Comparison of ENCODE assay signal across 8 cellular contexts in genomic region chr17:39197380-39198185, GRCh38. TPM values are rescaled to one million over a fixed set of nuclear protein-coding genes. Genes with fewer than 3 reads are reported as not detected.
DNase-seq lines count a peak whose midpoint lies in the region; ATAC-seq and TF ChIP-seq lines count a peak whose summit lies in the region.

TSS of gene CACNB1 (minus strand) at chr17:39197669. CDS start at chr17:39197495, 174 bp downstream.

- POLR2A ChIA-PET in HEK293 (lab: Yijun Ruan, JAX): interaction anchor here (0.5 to 2.2 kb wide), 5 partner anchors 8 to 79 kb away, joined by 3 to 15 read pairs (median 4); no protein-coding TSS in a partner anchor

- H3K4me1 ChIP-seq in HEK293 (ENCODE audit: control insufficient read depth, insufficient read depth, low read length): peaks cover 19% of the 10 kb centered on the region; the same call in 1 of the 2 replicates
- H3K4me1 ChIP-seq in mesenchymal stem cell (ENCODE audit: control insufficient read depth, insufficient read depth, low read depth, low read length): peaks cover 23% of the 10 kb centered on the region

- H3K14ac ChIP-seq in mesenchymal stem cell (ENCODE audit: low read length in 2 of 2): peak within 1 kb of the TSS in 1 of 2 experiments; percentile 45

- H2BK15ac ChIP-seq in mesenchymal stem cell (ENCODE audit: low read depth, poor library complexity, severe bottlenecking): peak within 1 kb of the TSS; percentile 23

- no peaks in the 10 kb centered on the region for H3K9me3 Mint-ChIP-seq in CD14-positive monocyte
- H3K9me3 Mint-ChIP-seq in effector memory CD8-positive, alpha-beta T cell: no peaks in the 10 kb centered on the region

- peak within 1 kb of the TSS; percentile 91 for H3K4me2 ChIP-seq in mesenchymal stem cell (ENCODE audit: low read length, poor library complexity, severe bottlenecking)

- H3K4ac ChIP-seq in mesenchymal stem cell (ENCODE audit: low read depth in 1 of 2, low read length in 2 of 2): peak within 1 kb of the TSS in 1 of 2 experiments; percentile 98

- H3K4me3 Mint-ChIP-seq in CD14-positive monocyte: peak within 1 kb of the TSS; percentile 80 to 87
- peak within 1 kb of the TSS; percentile 83 to 93 for H3K4me3 Mint-ChIP-seq in effector memory CD8-positive, alpha-beta T cell

- CTCF ChIA-PET in HEK293 (lab: Yijun Ruan, JAX): interaction anchor here (2.0 to 18.9 kb wide), 4 partner anchors 9 to 47 kb away, joined by 8 to 733 read pairs (median 20); no protein-coding TSS in a partner anchor

- peak within 1 kb of the TSS; percentile 85 for H3K9ac ChIP-seq in mesenchymal stem cell (ENCODE audit: low read length)

- H3K27me3 ChIP-seq in mesenchymal stem cell (ENCODE audit: control insufficient read depth in 1 of 2, insufficient read depth in 1 of 2, low read length in 2 of 2): no peaks in the 10 kb centered on the region

- peak within 1 kb of the TSS in 1 of 2 experiments; percentile 37 for H3K23ac ChIP-seq in mesenchymal stem cell (ENCODE audit: low read length in 2 of 2)

- peak within 1 kb of the TSS; percentile 81 for H2AK5ac ChIP-seq in mesenchymal stem cell (ENCODE audit: low read length, severe bottlenecking)

- TF ChIP-seq CTCF in CD14-positive monocyte (IDR thresholded peaks at IDR 0.05) (no peak), HEK293 (tag by site-specific recombination; IDR thresholded peaks at IDR 0.05) (no peak)

- ATAC-seq in effector memory CD8-positive, alpha-beta T cell (replicated peaks): peak; percentile 23
- no peak for ATAC-seq in GM18909 (IDR thresholded peaks at IDR 0.05; ENCODE audit: poor library complexity, unreplicated experiment)

- peak within 1 kb of the TSS; percentile 65 to 89 for H3K18ac ChIP-seq in mesenchymal stem cell (ENCODE audit: low read depth in 1 of 2, low read length in 2 of 2)

- no peaks in the 10 kb centered on the region for H3K9me3 ChIP-seq in HEK293 (ENCODE audit: control insufficient read depth, insufficient read depth, low read depth, low read length)
- H3K9me3 ChIP-seq in mesenchymal stem cell (ENCODE audit: control insufficient read depth, low read length): no peaks in the 10 kb centered on the region

- peak within 1 kb of the TSS; percentile 61 for H3K4me3 ChIP-seq in HEK293 (ENCODE audit: low read depth, low read length)
- H3K4me3 ChIP-seq in mesenchymal stem cell (ENCODE audit: insufficient read depth in 1 of 2, low read depth in 1 of 2, low read length in 2 of 2): peak within 1 kb of the TSS; percentile 72 to 84

- peak within 1 kb of the TSS; percentile 97 to 100 (median 99) for H3K27ac Mint-ChIP-seq in CD14-positive monocyte
- H3K27ac Mint-ChIP-seq in effector memory CD8-positive, alpha-beta T cell: peak within 1 kb of the TSS; percentile 82 to 85

- peaks cover 0 to 3% (median 0%) of the 10 kb centered on the region in 3 donors for H3K27me3 Mint-ChIP-seq in CD14-positive monocyte (ENCODE audit: low read depth in 3 of 3)
- H3K27me3 Mint-ChIP-seq in effector memory CD8-positive, alpha-beta T cell: no peaks in the 10 kb centered on the region

- DNase-seq in CD14-positive monocyte (ENCODE audit: low spot score) (no peak), NCI-H82 treated with DMSO at 0.1 percent for 48 hours (lab: John Stamatoyannopoulos, UW; ENCODE audit: unreplicated experiment) (peak; percentile 55), mesenchymal stem cell (peak; percentile 82)
- peak; percentile 39 to 45 for DNase-seq in activated CD8-positive, alpha-beta memory T cell treated with anti-CD3 and anti-CD28 coated beads for 4 hours (ENCODE audit: low read depth in 2 of 2)
- DNase-seq in effector memory CD8-positive, alpha-beta T cell: peak; percentile 34 to 37 (median 35)
- peak; percentile 43 to 69 (median 54) for DNase-seq in stimulated activated CD4-positive, alpha-beta T cell treated with anti-CD3 and anti-CD28 coated beads, TNF-alpha, amount 100 ng/mL, for 48 hours (ENCODE audit: low read depth in 3 of 3)

- peak within 1 kb of the TSS; percentile 59 for H4K91ac ChIP-seq in mesenchymal stem cell (ENCODE audit: low read length)

- intact Hi-C loops in CD14-positive monocyte (cut with micrococcal nuclease): loop anchor here (2.0 to 5.0 kb wide), 2 partner anchors 33 to 35 kb away; no protein-coding TSS in a partner anchor

- H3K79me1 ChIP-seq in mesenchymal stem cell (replicated peaks; ENCODE audit: low read length, poor library complexity, severe bottlenecking): peaks cover 30% of the 10 kb centered on the region

- H3K36me3 ChIP-seq in HEK293 (ENCODE audit: control insufficient read depth in 2 of 2, insufficient read depth in 1 of 2, low read length in 2 of 2) (peaks cover 15 to 38% of the 10 kb centered on the region in 2 experiments), mesenchymal stem cell (ENCODE audit: control insufficient read depth in 1 of 2, insufficient read depth in 2 of 2, low read depth in 1 of 2, low read length in 2 of 2) (peaks cover 31 to 34% of the 10 kb centered on the region in 2 experiments)

- WGBS in mesenchymal stem cell: 0% methylated on average over 26 of the region's 55 CpGs

- H4K8ac ChIP-seq in mesenchymal stem cell (ENCODE audit: low read length): peak within 1 kb of the TSS; percentile 91

- H3K27ac ChIP-seq in HEK293 (ENCODE audit: extremely low read depth, low read depth, low read length): peak within 1 kb of the TSS; percentile 78
- H3K27ac ChIP-seq in mesenchymal stem cell (ENCODE audit: low read length, poor library complexity, severe bottlenecking): peak within 1 kb of the TSS; percentile 43

- peak within 1 kb of the TSS; percentile 64 for H2BK120ac ChIP-seq in mesenchymal stem cell (ENCODE audit: low read depth, low read length)

- H3K36me3 Mint-ChIP-seq in CD14-positive monocyte: peaks cover 33 to 35% of the 10 kb centered on the region in 2 donors
- H3K36me3 Mint-ChIP-seq in effector memory CD8-positive, alpha-beta T cell (ENCODE audit: insufficient read depth): peaks cover 47% of the 10 kb centered on the region

- H2BK12ac ChIP-seq in mesenchymal stem cell (ENCODE audit: low read length in 2 of 2): peak within 1 kb of the TSS; percentile 69 to 81

- no peak within 1 kb of the TSS for H2BK5ac ChIP-seq in mesenchymal stem cell (ENCODE audit: low read depth, low read length, poor library complexity, severe bottlenecking)

- peaks cover 49% of the 10 kb centered on the region for H3K4me1 Mint-ChIP-seq in CD14-positive monocyte
- H3K4me1 Mint-ChIP-seq in effector memory CD8-positive, alpha-beta T cell (ENCODE audit: low read depth in 2 of 2): peaks cover 51 to 58% of the 10 kb centered on the region in 2 donors

- peak within 1 kb of the TSS; percentile 29 for H2AFZ ChIP-seq in mesenchymal stem cell (ENCODE audit: low read depth, low read length)

TF ChIP-seq in HEK293, 187 proteins besides CTCF, POLR2A, EP300 and RAD21 (continues in another document):
- TF ChIP-seq ZNF654 (tag by site-specific recombination; IDR thresholded peaks at IDR 0.05; ENCODE audit: low read depth) (no peak), ZNF37A (tag by site-specific recombination; IDR thresholded peaks at IDR 0.05) (no peak), YY2 (tag by site-specific recombination; IDR thresholded peaks at IDR 0.05) (0 out of 2 replicates have a peak, but pooled peaks have one; percentile 37), ZNF2 (tag by site-specific recombination; IDR thresholded peaks at IDR 0.05) (no peak), YY1 (tag by site-specific recombination; IDR thresholded peaks at IDR 0.05) (no peak), ZSCAN4 (tag by site-specific recombination; IDR thresholded peaks at IDR 0.05) (no peak), ZNF280C (tag by site-specific recombination; IDR thresholded peaks at IDR 0.05) (no peak), ZNF324 (tag by site-specific recombination; IDR thresholded peaks at IDR 0.05) (no peak), ZNF514 (tag by site-specific recombination; IDR thresholded peaks at IDR 0.05) (no peak)

RNA-seq across cellular contexts. Expression of gene CACNB1, which starts in this region (rescaled TPM):
- polyA plus RNA-seq in CD14-positive monocyte: under 1 TPM; 0.13 to 0.31 TPM
- polyA plus RNA-seq in mesenchymal stem cell (2013, experiment 1 of 2): 7.0 TPM
- 6.3 TPM for polyA plus RNA-seq in mesenchymal stem cell (2013, experiment 2 of 2)
